Comparison of ENCODE assay signal across 20 cellular contexts in genomic region chr1:175968486-175969182, GRCh38.
DNase-seq lines count a peak whose midpoint lies in the region; ATAC-seq and TF ChIP-seq lines count a peak whose summit lies in the region.
"Had no signal": no experiment of that assay in that cellular context is flagged by ENCODE, and none has a peak within 500 bp of the region (broad histone marks: within the 10 kb centered on the region; RNA-seq: fewer than 3 reads in every experiment).

No MANE protein-coding gene starts in this region.

- no peaks in the 10 kb centered on the region for H3K9me3 ChIP-seq in trophoblast cell (ENCODE audit: insufficient read depth, low read depth, low read length)
- H3K9me3 ChIP-seq: breast epithelium, esophagus muscularis mucosa, upper lobe of right lung had no signal

- no peak for TF ChIP-seq CTCF in choroid plexus epithelial cell (conservative IDR thresholded peaks at IDR 0.05; ENCODE audit: low read depth, low read length)

- no peak overlapping the region for H4K8ac ChIP-seq in trophoblast cell (ENCODE audit: low read depth, low read length)

- H3K79me1 ChIP-seq in trophoblast cell (ENCODE audit: low read length): no peaks in the 10 kb centered on the region

- no peak overlapping the region for H2BK120ac ChIP-seq in trophoblast cell (ENCODE audit: insufficient read depth, low read length, poor library complexity)

- no peak overlapping the region for H3K4ac ChIP-seq in trophoblast cell (ENCODE audit: low read depth, low read length)

- no peaks in the 10 kb centered on the region for H3K79me2 ChIP-seq in trophoblast cell (ENCODE audit: control insufficient read depth, insufficient read depth, low read length, poor library complexity)

- no CpG with 5 or more reads among the region's 3 CpGs for WGBS in trophoblast cell (ENCODE audit: extremely low coverage, insufficient coverage, insufficient read length)

- no peak overlapping the region for H2AK5ac ChIP-seq in trophoblast cell (ENCODE audit: low read length)

- no peak overlapping the region for H2AFZ ChIP-seq in trophoblast cell (ENCODE audit: insufficient read depth, low read length, poor library complexity)

- H4K12ac ChIP-seq in trophoblast cell (ENCODE audit: low read depth, low read length): no peak overlapping the region

- H3K18ac ChIP-seq in trophoblast cell (ENCODE audit: low read length): no peak overlapping the region

- H4K91ac ChIP-seq in trophoblast cell (ENCODE audit: low read depth, low read length): peak overlapping the region; percentile 37

- peaks cover 0 to 3% of the 10 kb centered on the region in 2 experiments for H3K36me3 ChIP-seq in trophoblast cell (ENCODE audit: control insufficient read depth in 1 of 2, insufficient read depth in 2 of 2, low read length in 2 of 2)
- H3K36me3 ChIP-seq: breast epithelium had no signal

- no peak overlapping the region for H3K4me2 ChIP-seq in trophoblast cell (ENCODE audit: low read length)

- H2BK5ac ChIP-seq in trophoblast cell (ENCODE audit: low read depth, low read length, poor library complexity): no peak overlapping the region

- no peak overlapping the region for H2BK12ac ChIP-seq in trophoblast cell (ENCODE audit: low read length)

- H3K4me3 ChIP-seq in choroid plexus epithelial cell (ENCODE audit: low read depth, low read length) (no peak overlapping the region), trophoblast cell (ENCODE audit: low read depth, low read length) (no peak overlapping the region)
- H3K4me3 ChIP-seq: breast epithelium, esophagus muscularis mucosa, upper lobe of right lung had no signal

- DNase-seq in GM04504 (ENCODE audit: low read depth): peak; percentile 40
- DNase-seq in choroid plexus epithelial cell (ENCODE audit: low read depth): peak; percentile 50
- peak; percentile 4 to 82 for DNase-seq in trophoblast cell
- no peak for DNase-seq in stimulated activated CD4-positive, alpha-beta T cell treated with anti-CD3 and anti-CD28 coated beads, Interleukin-4, amount 100 ng/mL, for 24 hours
- no peak for DNase-seq in activated CD4-positive, CD25-positive, alpha-beta regulatory T cell treated with anti-CD3 and anti-CD28 coated beads, Interleukin-2, amount 50 U/mL, for 72 hours
- DNase-seq in pons (ENCODE audit: low spot score): no peak
- DNase-seq: activated CD8-positive, alpha-beta T cell treated with anti-CD3 and anti-CD28 coated beads, Interleukin-2, amount 10 ng/mL, durations not matched to agents 7 days and 5 days; activated naive CD8-positive, alpha-beta T cell treated with anti-CD3 and anti-CD28 coated beads for 36 hours; CD4-positive, CD25-positive, alpha-beta regulatory T cell; head of caudate nucleus; Kasumi-1; NCI-H1105; retina; stimulated activated CD4-positive, alpha-beta T cell treated with anti-CD3 and anti-CD28 coated beads, Interleukin-15, amount 100 ng/mL, for 24 hours; upper lobe of right lung had no signal

- no peak overlapping the region for H3K9ac ChIP-seq in trophoblast cell (ENCODE audit: low read length)

- H3K4me1 ChIP-seq in trophoblast cell (ENCODE audit: control insufficient read depth in 1 of 2, insufficient read depth in 2 of 2, low read length in 2 of 2): peaks cover 0 to 2% of the 10 kb centered on the region in 2 experiments
- H3K4me1 ChIP-seq: breast epithelium, upper lobe of right lung had no signal

- peak overlapping the region; percentile 36 for H3K27ac ChIP-seq in trophoblast cell (ENCODE audit: low read depth, low read length)
- H3K27ac ChIP-seq: breast epithelium, esophagus muscularis mucosa, upper lobe of right lung, VCaP had no signal

- ATAC-seq in HG02885 (IDR thresholded peaks at IDR 0.05; ENCODE audit: poor library complexity, unreplicated experiment) (peak; percentile 44), HG03095 (IDR thresholded peaks at IDR 0.05; ENCODE audit: unreplicated experiment) (no peak)
- ATAC-seq: activated CD8-positive, alpha-beta T cell treated with anti-CD3 and anti-CD28 coated beads, Interleukin-2, amount 10 ng/mL, durations not matched to agents 7 days and 5 days; upper lobe of right lung had no signal

- no peak overlapping the region for H3K23ac ChIP-seq in trophoblast cell (ENCODE audit: low read length)

- no peak overlapping the region for H3K14ac ChIP-seq in trophoblast cell (ENCODE audit: low read length)

- H3K27me3 ChIP-seq in trophoblast cell (ENCODE audit: insufficient read depth, low read length): no peaks in the 10 kb centered on the region
- H3K27me3 ChIP-seq: breast epithelium, esophagus muscularis mucosa, upper lobe of right lung had no signal

Comparison
In these comparisons a context has a peak if more than half of its experiments do, and no peak if none do; other contexts are left out.
1. DNase-seq: peak in GM04504 (single experiment), choroid plexus epithelial cell (single experiment) and trophoblast cell (2 of 2); none in stimulated activated CD4-positive, alpha-beta T cell treated with anti-CD3 and anti-CD28 coated beads, Interleukin-4, amount 100 ng/mL, for 24 hours (single experiment), activated CD4-positive, CD25-positive, alpha-beta regulatory T cell treated with anti-CD3 and anti-CD28 coated beads, Interleukin-2, amount 50 U/mL, for 72 hours (single experiment) and pons (single experiment).